23 cellular contexts compared by ENCODE assay signal in genomic region chr2:71611247-71611646, GRCh38.
DNase-seq lines count a peak whose midpoint lies in the region; ATAC-seq and TF ChIP-seq lines count a peak whose summit lies in the region.
"Had no signal": no experiment of that assay in that cellular context is flagged by ENCODE, and none has a peak within 500 bp of the region (broad histone marks: within the 10 kb centered on the region; RNA-seq: fewer than 3 reads in every experiment).

No MANE protein-coding gene starts in this region.

- H3K27me3 ChIP-seq in sigmoid colon: no peaks in the 10 kb centered on the region
- H3K27me3 ChIP-seq: pancreas had no signal

- no peaks in the 10 kb centered on the region for H3K36me3 Mint-ChIP-seq in activated CD8-positive, alpha-beta memory T cell treated with anti-CD3 and anti-CD28 coated beads, Interleukin-2, amount 10 ng/mL, durations not matched to agents 7 days and 5 days
- H3K36me3 Mint-ChIP-seq in activated B cell treated with CpG ODN at 0.5 μM for 24 hours (ENCODE audit: low read depth): no peaks in the 10 kb centered on the region
- H3K36me3 Mint-ChIP-seq: brain had no signal

- no peak overlapping the region for H3K27ac Mint-ChIP-seq in activated CD8-positive, alpha-beta memory T cell treated with anti-CD3 and anti-CD28 coated beads, Interleukin-2, amount 10 ng/mL, durations not matched to agents 7 days and 5 days
- H3K27ac Mint-ChIP-seq in activated B cell treated with CpG ODN at 0.5 μM for 24 hours: no peak overlapping the region
- H3K27ac Mint-ChIP-seq: brain; dendritic cell treated with granulocyte-macrophage colony-stimulating factor and Interleukin-4, amounts not matched to agents 40 ng/mL and 50 ng/mL, for 4 days had no signal

- intact Hi-C loops in activated B cell treated with CpG ODN at 0.5 μM for 24 hours (cut with micrococcal nuclease): no loop called here
- intact Hi-C loops in lower leg skin (cut with DNase I; ENCODE audit: low total_unique reads): no loop called here
- intact Hi-C loops in sigmoid colon (cut with DNase I): loop anchor here (5.0 to 10.0 kb wide), 3 partner anchors 164 to 386 kb away; no protein-coding TSS in a partner anchor

- peaks cover 0 to 22% (median 21%) of the 10 kb centered on the region in 4 donors for H3K4me1 ChIP-seq in sigmoid colon

- CTCF ChIA-PET in activated CD8-positive, alpha-beta memory T cell treated with anti-CD3 and anti-CD28 coated beads, Interleukin-2, amount 10 ng/mL, durations not matched to agents 7 days and 5 days (lab: Charles Lee): no interaction called here
- CTCF ChIA-PET in activated B cell treated with CpG ODN at 0.5 μM for 24 hours (lab: Charles Lee): no interaction called here

- no peak for ATAC-seq in activated CD8-positive, alpha-beta memory T cell treated with anti-CD3 and anti-CD28 coated beads, Interleukin-2, amount 10 ng/mL, durations not matched to agents 7 days and 5 days
- no peak for ATAC-seq in activated B cell treated with CpG ODN at 0.5 μM for 24 hours (ENCODE audit: low read depth)
- ATAC-seq: pancreas had no signal

- DNase-seq in activated CD8-positive, alpha-beta memory T cell treated with anti-CD3 and anti-CD28 coated beads, Interleukin-2, amount 50 U/mL, for 48 hours: peak; percentile 23
- DNase-seq in activated CD8-positive, alpha-beta memory T cell treated with anti-CD3 and anti-CD28 coated beads, Interleukin-2, amount 10 ng/mL, durations not matched to agents 7 days and 5 days: no peak
- DNase-seq in activated B cell treated with CpG ODN at 0.5 μM for 24 hours (peak; percentile 10), lower leg skin (ENCODE audit: low spot score in 2 of 2) (peak; percentile 9 to 69), sigmoid colon (peak; percentile 41), NCI-H1105 (lab: John Stamatoyannopoulos, UW) (no peak), COLO829 (ENCODE audit: low spot score) (no peak), T1000 (lab: John Stamatoyannopoulos, UW) (no peak)
- DNase-seq: activated CD4-positive, alpha-beta T cell treated with anti-CD3 and anti-CD28 coated beads, Interleukin-2, amount 50 U/mL, for 4 hours; C1 segment of cervical spinal cord; foreskin fibroblast; HCEC 1CT; NCI-H1105 treated with DMSO at 0.1 percent for 48 hours; NCI-H2107; NCI-H526; SHP77; stimulated activated CD4-positive, alpha-beta T cell treated with anti-CD3 and anti-CD28 coated beads, Interleukin-2, amount 100 ng/mL, for 24 hours; stimulated activated naive CD4-positive, alpha-beta T cell treated with Interleukin-2 at 50 U/mL for 16 hours; T-helper 1 cell; trophoblast cell had no signal

- WGBS in lower leg skin, 2 donors: 91 to 94% methylated on average over 12 of the region's 12 CpGs
- WGBS in sigmoid colon, 2 donors: 89 to 90% methylated on average over 12 of the region's 12 CpGs

- no peaks in the 10 kb centered on the region for H3K4me1 Mint-ChIP-seq in activated CD8-positive, alpha-beta memory T cell treated with anti-CD3 and anti-CD28 coated beads, Interleukin-2, amount 10 ng/mL, durations not matched to agents 7 days and 5 days
- H3K4me1 Mint-ChIP-seq in activated B cell treated with CpG ODN at 0.5 μM for 24 hours: no peaks in the 10 kb centered on the region
- H3K4me1 Mint-ChIP-seq: brain had no signal

- no peak for TF ChIP-seq CTCF in activated B cell treated with CpG ODN at 0.5 μM for 24 hours (IDR thresholded peaks at IDR 0.05)
- TF ChIP-seq CTCF in lower leg skin (IDR thresholded peaks at IDR 0.05): no peak
- no peak for TF ChIP-seq CTCF in sigmoid colon (IDR thresholded peaks at IDR 0.05)

- H3K4me3 Mint-ChIP-seq in activated CD8-positive, alpha-beta memory T cell treated with anti-CD3 and anti-CD28 coated beads, Interleukin-2, amount 10 ng/mL, durations not matched to agents 7 days and 5 days: no peak overlapping the region
- H3K4me3 Mint-ChIP-seq in activated B cell treated with CpG ODN at 0.5 μM for 24 hours: no peak overlapping the region
- H3K4me3 Mint-ChIP-seq: brain; dendritic cell treated with granulocyte-macrophage colony-stimulating factor and Interleukin-4, amounts not matched to agents 40 ng/mL and 50 ng/mL, for 4 days had no signal

- no peaks in the 10 kb centered on the region for H3K9me3 Mint-ChIP-seq in activated CD8-positive, alpha-beta memory T cell treated with anti-CD3 and anti-CD28 coated beads, Interleukin-2, amount 10 ng/mL, durations not matched to agents 7 days and 5 days (ENCODE audit: low read depth)
- no peaks in the 10 kb centered on the region for H3K9me3 Mint-ChIP-seq in activated B cell treated with CpG ODN at 0.5 μM for 24 hours
- H3K9me3 Mint-ChIP-seq: dendritic cell treated with granulocyte-macrophage colony-stimulating factor and Interleukin-4, amounts not matched to agents 40 ng/mL and 50 ng/mL, for 4 days had no signal

- no peaks in the 10 kb centered on the region for H3K9me3 ChIP-seq in sigmoid colon
- H3K9me3 ChIP-seq: pancreas had no signal

- no peak for TF ChIP-seq POLR2A in lower leg skin (IDR thresholded peaks at IDR 0.05)
- TF ChIP-seq POLR2A in sigmoid colon (IDR thresholded peaks at IDR 0.05): no peak

- POLR2A ChIA-PET in activated B cell treated with CpG ODN at 0.5 μM for 24 hours (lab: Charles Lee): no interaction called here

- H3K27ac ChIP-seq in sigmoid colon: no peak overlapping the region
- H3K27ac ChIP-seq: pancreas had no signal

- H3K4me3 ChIP-seq in lower leg skin (ENCODE audit: low read depth, poor library complexity, severe bottlenecking): no peak overlapping the region
- H3K4me3 ChIP-seq in sigmoid colon: no peak overlapping the region
- H3K4me3 ChIP-seq: pancreas had no signal

- no peaks in the 10 kb centered on the region for H3K27me3 Mint-ChIP-seq in activated CD8-positive, alpha-beta memory T cell treated with anti-CD3 and anti-CD28 coated beads, Interleukin-2, amount 10 ng/mL, durations not matched to agents 7 days and 5 days
- peaks cover 8% of the 10 kb centered on the region for H3K27me3 Mint-ChIP-seq in activated B cell treated with CpG ODN at 0.5 μM for 24 hours
- H3K27me3 Mint-ChIP-seq: dendritic cell treated with granulocyte-macrophage colony-stimulating factor and Interleukin-4, amounts not matched to agents 40 ng/mL and 50 ng/mL, for 4 days had no signal

- no peak for TF ChIP-seq EP300 in sigmoid colon (IDR thresholded peaks at IDR 0.05)

- peaks cover 0 to 5% (median 0%) of the 10 kb centered on the region in 4 donors for H3K36me3 ChIP-seq in sigmoid colon
- H3K36me3 ChIP-seq: pancreas had no signal

Comparison
In these comparisons a context has a peak if more than half of its experiments do, and no peak if none do; other contexts are left out.
1. DNase-seq: peak in activated CD8-positive, alpha-beta memory T cell treated with anti-CD3 and anti-CD28 coated beads, Interleukin-2, amount 50 U/mL, for 48 hours (single experiment), activated B cell treated with CpG ODN at 0.5 μM for 24 hours (single experiment), lower leg skin (2 of 2) and sigmoid colon (single experiment); none in activated CD8-positive, alpha-beta memory T cell treated with anti-CD3 and anti-CD28 coated beads, Interleukin-2, amount 10 ng/mL, durations not matched to agents 7 days and 5 days (single experiment), NCI-H1105 (single experiment), COLO829 (single experiment) and T1000 (single experiment).